ENCODE assay signal across 1 cellular context in the genomic region with DNA sequence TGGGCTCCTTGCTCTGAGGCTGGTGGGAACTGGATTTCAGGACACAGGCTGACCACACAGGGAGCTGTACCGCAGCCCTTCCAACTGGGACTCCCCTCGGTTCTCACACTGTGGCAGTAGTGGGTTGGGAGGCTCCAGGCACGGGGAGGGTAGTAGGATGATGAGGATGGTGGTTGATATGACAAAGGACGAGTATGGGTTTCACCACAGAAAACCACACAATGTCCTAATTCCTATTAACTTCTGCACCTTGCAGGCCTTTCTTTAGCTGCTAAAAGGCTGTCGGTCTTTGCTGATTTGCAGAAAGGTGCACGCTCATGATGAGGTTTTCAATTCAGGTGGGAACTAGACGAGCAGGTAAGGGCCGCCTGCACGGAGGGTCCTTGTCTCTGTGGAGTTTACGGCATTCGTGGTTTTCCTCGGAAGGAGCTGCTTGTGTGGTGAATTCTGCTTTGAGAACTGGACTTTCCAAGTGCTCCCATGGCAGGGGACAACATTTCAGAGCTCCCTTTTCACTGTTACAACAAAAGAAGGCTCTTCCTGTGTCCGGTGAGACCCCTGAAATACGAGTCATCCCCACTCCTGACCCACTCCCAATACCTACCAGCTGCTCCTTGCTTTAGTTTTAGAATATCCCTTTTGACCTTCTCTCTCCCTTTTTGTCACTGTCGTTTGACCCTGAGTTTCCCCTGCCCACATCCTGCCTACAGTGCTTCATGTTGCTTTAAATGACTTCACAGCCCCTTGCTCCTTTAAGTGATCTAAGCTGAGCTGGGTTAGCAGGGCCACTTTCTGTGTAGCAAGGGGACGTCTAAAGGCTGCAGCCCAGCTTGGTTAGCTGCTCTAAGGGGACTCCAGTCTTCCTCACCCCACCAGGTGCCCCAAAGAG.
TF ChIP-seq lines count a peak whose summit lies in the region.

No MANE protein-coding gene starts in this region.

TF ChIP-seq in GM12878, 131 proteins besides CTCF, POLR2A, EP300 and RAD21 (continued from another document):
- TF ChIP-seq, protein P1, sequence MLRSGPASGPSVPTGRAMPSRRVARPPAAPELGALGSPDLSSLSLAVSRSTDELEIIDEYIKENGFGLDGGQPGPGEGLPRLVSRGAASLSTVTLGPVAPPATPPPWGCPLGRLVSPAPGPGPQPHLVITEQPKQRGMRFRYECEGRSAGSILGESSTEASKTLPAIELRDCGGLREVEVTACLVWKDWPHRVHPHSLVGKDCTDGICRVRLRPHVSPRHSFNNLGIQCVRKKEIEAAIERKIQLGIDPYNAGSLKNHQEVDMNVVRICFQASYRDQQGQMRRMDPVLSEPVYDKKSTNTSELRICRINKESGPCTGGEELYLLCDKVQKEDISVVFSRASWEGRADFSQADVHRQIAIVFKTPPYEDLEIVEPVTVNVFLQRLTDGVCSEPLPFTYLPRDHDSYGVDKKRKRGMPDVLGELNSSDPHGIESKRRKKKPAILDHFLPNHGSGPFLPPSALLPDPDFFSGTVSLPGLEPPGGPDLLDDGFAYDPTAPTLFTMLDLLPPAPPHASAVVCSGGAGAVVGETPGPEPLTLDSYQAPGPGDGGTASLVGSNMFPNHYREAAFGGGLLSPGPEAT (IDR thresholded peaks at IDR 0.05; ENCODE audit: low read depth), result no peak
- TF ChIP-seq, protein P2, sequence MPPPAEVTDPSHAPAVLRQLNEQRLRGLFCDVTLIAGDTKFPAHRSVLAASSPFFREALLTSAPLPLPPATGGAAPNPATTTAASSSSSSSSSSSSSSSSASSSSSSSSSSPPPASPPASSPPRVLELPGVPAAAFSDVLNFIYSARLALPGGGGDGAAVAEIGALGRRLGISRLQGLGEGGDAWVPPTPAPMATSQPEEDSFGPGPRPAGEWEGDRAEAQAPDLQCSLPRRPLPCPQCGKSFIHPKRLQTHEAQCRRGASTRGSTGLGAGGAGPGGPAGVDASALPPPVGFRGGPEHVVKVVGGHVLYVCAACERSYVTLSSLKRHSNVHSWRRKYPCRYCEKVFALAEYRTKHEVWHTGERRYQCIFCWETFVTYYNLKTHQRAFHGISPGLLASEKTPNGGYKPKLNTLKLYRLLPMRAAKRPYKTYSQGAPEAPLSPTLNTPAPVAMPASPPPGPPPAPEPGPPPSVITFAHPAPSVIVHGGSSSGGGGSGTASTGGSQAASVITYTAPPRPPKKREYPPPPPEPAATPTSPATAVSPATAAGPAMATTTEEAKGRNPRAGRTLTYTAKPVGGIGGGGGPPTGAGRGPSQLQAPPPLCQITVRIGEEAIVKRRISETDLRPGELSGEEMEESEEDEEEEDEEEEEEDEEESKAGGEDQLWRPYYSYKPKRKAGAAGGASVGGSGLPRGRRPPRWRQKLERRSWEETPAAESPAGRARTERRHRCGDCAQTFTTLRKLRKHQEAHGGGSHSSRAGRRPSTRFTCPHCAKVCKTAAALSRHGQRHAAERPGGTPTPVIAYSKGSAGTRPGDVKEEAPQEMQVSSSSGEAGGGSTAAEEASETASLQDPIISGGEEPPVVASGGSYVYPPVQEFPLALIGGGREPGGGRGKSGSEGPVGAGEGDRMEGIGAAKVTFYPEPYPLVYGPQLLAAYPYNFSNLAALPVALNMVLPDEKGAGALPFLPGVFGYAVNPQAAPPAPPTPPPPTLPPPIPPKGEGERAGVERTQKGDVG (CRISPR knock-in tag; IDR thresholded peaks at IDR 0.05), result no peak
- 0 out of 2 replicates have a peak, but pooled peaks have one; percentile 30 for TF ChIP-seq NR2F1 (conservative IDR thresholded peaks at IDR 0.05)
- TF ChIP-seq IKZF2 (IDR thresholded peaks at IDR 0.05), result no peak
- TF ChIP-seq, protein P3, sequence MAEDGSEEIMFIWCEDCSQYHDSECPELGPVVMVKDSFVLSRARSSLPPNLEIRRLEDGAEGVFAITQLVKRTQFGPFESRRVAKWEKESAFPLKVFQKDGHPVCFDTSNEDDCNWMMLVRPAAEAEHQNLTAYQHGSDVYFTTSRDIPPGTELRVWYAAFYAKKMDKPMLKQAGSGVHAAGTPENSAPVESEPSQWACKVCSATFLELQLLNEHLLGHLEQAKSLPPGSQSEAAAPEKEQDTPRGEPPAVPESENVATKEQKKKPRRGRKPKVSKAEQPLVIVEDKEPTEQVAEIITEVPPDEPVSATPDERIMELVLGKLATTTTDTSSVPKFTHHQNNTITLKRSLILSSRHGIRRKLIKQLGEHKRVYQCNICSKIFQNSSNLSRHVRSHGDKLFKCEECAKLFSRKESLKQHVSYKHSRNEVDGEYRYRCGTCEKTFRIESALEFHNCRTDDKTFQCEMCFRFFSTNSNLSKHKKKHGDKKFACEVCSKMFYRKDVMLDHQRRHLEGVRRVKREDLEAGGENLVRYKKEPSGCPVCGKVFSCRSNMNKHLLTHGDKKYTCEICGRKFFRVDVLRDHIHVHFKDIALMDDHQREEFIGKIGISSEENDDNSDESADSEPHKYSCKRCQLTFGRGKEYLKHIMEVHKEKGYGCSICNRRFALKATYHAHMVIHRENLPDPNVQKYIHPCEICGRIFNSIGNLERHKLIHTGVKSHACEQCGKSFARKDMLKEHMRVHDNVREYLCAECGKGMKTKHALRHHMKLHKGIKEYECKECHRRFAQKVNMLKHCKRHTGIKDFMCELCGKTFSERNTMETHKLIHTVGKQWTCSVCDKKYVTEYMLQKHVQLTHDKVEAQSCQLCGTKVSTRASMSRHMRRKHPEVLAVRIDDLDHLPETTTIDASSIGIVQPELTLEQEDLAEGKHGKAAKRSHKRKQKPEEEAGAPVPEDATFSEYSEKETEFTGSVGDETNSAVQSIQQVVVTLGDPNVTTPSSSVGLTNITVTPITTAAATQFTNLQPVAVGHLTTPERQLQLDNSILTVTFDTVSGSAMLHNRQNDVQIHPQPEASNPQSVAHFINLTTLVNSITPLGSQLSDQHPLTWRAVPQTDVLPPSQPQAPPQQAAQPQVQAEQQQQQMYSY (CRISPR knock-in tag; IDR thresholded peaks at IDR 0.05), result no peak
